Comparison of ENCODE assay signal across 12 cellular contexts in the genomic region with DNA sequence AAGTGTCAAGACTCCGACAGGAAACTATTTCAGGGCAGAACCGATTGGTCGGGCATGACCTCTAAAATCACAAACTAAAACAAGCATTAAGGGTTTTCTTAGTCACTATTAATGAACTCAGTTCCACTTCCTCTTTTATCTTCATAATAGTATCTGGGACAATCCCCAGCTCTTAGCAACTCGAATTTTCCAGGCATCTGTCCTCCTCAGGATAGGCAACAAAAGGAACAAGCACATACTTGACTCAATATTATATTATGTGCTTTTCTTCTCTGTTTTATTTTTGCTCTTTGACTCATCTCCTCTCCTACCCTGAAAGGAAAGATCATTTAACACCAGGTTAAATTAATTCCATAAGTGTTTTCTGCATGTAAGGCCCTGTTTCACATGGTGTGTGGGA.
A peak's percentile ranks its signal among the peaks of the same experiment; 100 is the strongest.
DNase-seq lines count a peak whose midpoint lies in the region; ATAC-seq and TF ChIP-seq lines count a peak whose summit lies in the region.
"Had no signal": no experiment of that assay in that cellular context is flagged by ENCODE, and none has a peak within 500 bp of the region (broad histone marks: within the 10 kb centered on the region; RNA-seq: fewer than 3 reads in every experiment).

No MANE protein-coding gene starts in this region.

- no peaks in the 10 kb centered on the region for H3K27me3 ChIP-seq in brain microvascular endothelial cell (replicated peaks)
- H3K27me3 ChIP-seq: upper lobe of left lung had no signal

- TF ChIP-seq CTCF in brain microvascular endothelial cell (IDR thresholded peaks at IDR 0.05; ENCODE audit: low read depth, low read length, missing control alignments) = no peak

- H3K27ac ChIP-seq in brain microvascular endothelial cell = no peak overlapping the region
- H3K27ac ChIP-seq: upper lobe of left lung had no signal

- in situ Hi-C loops in brain microvascular endothelial cell (cut with HindIII; ENCODE audit: low pct_ligation_motif_present, low sequenced_read_pairs) (no loop called here), G401 (cut with HindIII; ENCODE audit: low sequenced_read_pairs) (no loop called here)

- no peaks in the 10 kb centered on the region for H3K36me3 ChIP-seq in brain microvascular endothelial cell (replicated peaks)
- H3K36me3 ChIP-seq: upper lobe of left lung had no signal

- ATAC-seq in GM19452 (IDR thresholded peaks at IDR 0.05; ENCODE audit: unreplicated experiment) = peak; percentile 67
- ATAC-seq in HG03342 (IDR thresholded peaks at IDR 0.05; ENCODE audit: unreplicated experiment) = peak; percentile 73
- no peak for ATAC-seq in Right ventricle myocardium superior (ENCODE audit: poor library complexity)

- DNase-seq in EL = peak; percentile 58
- DNase-seq in brain microvascular endothelial cell = peak; percentile 41
- no peak for DNase-seq in SK-N-DZ (ENCODE audit: low spot score)
- DNase-seq in G401 (ENCODE audit: low spot score) = no peak
- DNase-seq in stimulated activated CD4-positive, alpha-beta T cell treated with anti-CD3 and anti-CD28 coated beads, Interleukin-4, amount 100 ng/mL, for 1 hour = no peak
- DNase-seq in Right ventricle myocardium superior = no peak
- DNase-seq: activated T-cell treated with anti-CD3 and anti-CD28 coated beads, Interleukin-2, amount 50 U/mL, for 1 hour; CD4-positive, CD25-positive, alpha-beta regulatory T cell; NCI-H1105 treated with DMSO at 0.1 percent for 48 hours; upper lobe of left lung had no signal

- intact Hi-C loops in Right ventricle myocardium superior (cut with DNase I) = no loop called here

- H3K4me3 ChIP-seq in brain microvascular endothelial cell (ENCODE audit: low read depth, low read length) = no peak overlapping the region
- H3K4me3 ChIP-seq: upper lobe of left lung had no signal

Comparison
In these comparisons a context has a peak if more than half of its experiments do, and no peak if none do; other contexts are left out.
1. DNase-seq: peak in EL (single experiment) and brain microvascular endothelial cell (single experiment); none in SK-N-DZ (single experiment), G401 (single experiment), stimulated activated CD4-positive, alpha-beta T cell treated with anti-CD3 and anti-CD28 coated beads, Interleukin-4, amount 100 ng/mL, for 1 hour (single experiment) and Right ventricle myocardium superior (single experiment).